ENCODE assay signal across 1 cellular context in genomic region chr19:15015946-15016542, GRCh38.
TF ChIP-seq lines count a peak whose summit lies in the region.

No MANE protein-coding gene starts in this region.

TF ChIP-seq in K562, 482 proteins besides CTCF, POLR2A, EP300 and RAD21:
- TF ChIP-seq SREBF2 (CRISPR knock-in tag; IDR thresholded peaks at IDR 0.05), result no peak
- TF ChIP-seq MIER1 (IDR thresholded peaks at IDR 0.05; ENCODE audit: low read depth), result peak; percentile 95
- peak in 1 of 2 experiments; percentile 60 for TF ChIP-seq AFF1 (IDR thresholded peaks at IDR 0.05; ENCODE audit: low read depth in 1 of 2, partially characterized antibody in 2 of 2)
- TF ChIP-seq UBTF (IDR thresholded peaks at IDR 0.05; ENCODE audit: borderline replicate concordance in 1 of 2, low read depth in 2 of 2, low read length in 2 of 2), result no peak
- TF ChIP-seq ZSCAN32 (CRISPR knock-in tag; IDR thresholded peaks at IDR 0.05), result no peak
- TF ChIP-seq NBN (IDR thresholded peaks at IDR 0.05; ENCODE audit: low read depth), result no peak
- TF ChIP-seq ZNF644 (tag; IDR thresholded peaks at IDR 0.05; ENCODE audit: low read depth), result 0 out of 2 replicates have a peak, but pooled peaks have one; percentile 48
- peak; percentile 94 for TF ChIP-seq ZNF384 (IDR thresholded peaks at IDR 0.05; ENCODE audit: low read depth, low read length)
- TF ChIP-seq ZBTB49 (CRISPR knock-in tag; IDR thresholded peaks at IDR 0.05; ENCODE audit: borderline replicate concordance), result no peak
- 0 out of 2 replicates have a peak, but pooled peaks have one; percentile 53 for TF ChIP-seq NCOA1 (IDR thresholded peaks at IDR 0.05; ENCODE audit: low read depth)
- no peak for TF ChIP-seq IRF1 (CRISPR knock-in tag; IDR thresholded peaks at IDR 0.05; ENCODE audit: borderline replicate concordance)
- TF ChIP-seq EHMT2 (IDR thresholded peaks at IDR 0.05), result peak; percentile 97
- TF ChIP-seq GABPB2 (CRISPR knock-in tag; conservative IDR thresholded peaks at IDR 0.05), result no peak
- TF ChIP-seq SNIP1 (IDR thresholded peaks at IDR 0.05; ENCODE audit: low read depth), result no peak
- TF ChIP-seq RCOR1 (IDR thresholded peaks at IDR 0.05; ENCODE audit: borderline replicate concordance in 1 of 2, low read depth in 2 of 2, low read length in 2 of 2), result peak in 1 of 2 experiments; percentile 47; a peak in 1 of 4 replicates
- TF ChIP-seq XRCC3 (IDR thresholded peaks at IDR 0.05), result no peak
- peak; percentile 46; the same call in 1 of the 2 replicates for TF ChIP-seq TFAP4 (CRISPR knock-in tag; IDR thresholded peaks at IDR 0.05; ENCODE audit: borderline replicate concordance)
- TF ChIP-seq SIN3A (IDR thresholded peaks at IDR 0.05; ENCODE audit: borderline replicate concordance in 2 of 2, control insufficient read depth in 1 of 2, low read depth in 2 of 2, low read length in 2 of 2), result 0 out of 4 replicates have a peak, but pooled peaks of 1 of the 2 experiments have one; percentile 44
- no peak for TF ChIP-seq TAF9B (IDR thresholded peaks at IDR 0.05; ENCODE audit: partially characterized antibody)
